ENCODE assay signal across 1 cellular context in genomic region chr1:110684476-110684875, GRCh38.
TF ChIP-seq lines count a peak whose summit lies in the region.

No MANE protein-coding gene starts in this region.

TF ChIP-seq in HepG2, 621 proteins besides CTCF, POLR2A, EP300 and RAD21 (continued from another document):
- TF ChIP-seq PATZ1 (CRISPR knock-in tag; IDR thresholded peaks at IDR 0.05) (no peak), ETV6 (CRISPR knock-in tag; conservative IDR thresholded peaks at IDR 0.05) (no peak), ZNF800 (CRISPR knock-in tag; IDR thresholded peaks at IDR 0.05) (no peak), ZNF550 (CRISPR knock-in tag; IDR thresholded peaks at IDR 0.05; ENCODE audit: borderline replicate concordance) (no peak), ZBTB38 (CRISPR knock-in tag; IDR thresholded peaks at IDR 0.05) (no peak), SNAPC5 (CRISPR knock-in tag; IDR thresholded peaks at IDR 0.05; ENCODE audit: borderline replicate concordance) (no peak), JUN (CRISPR knock-in tag; IDR thresholded peaks at IDR 0.05) (no peak), SMAD9 (CRISPR knock-in tag; IDR thresholded peaks at IDR 0.05) (no peak), KAT2B (IDR thresholded peaks at IDR 0.05; ENCODE audit: borderline replicate concordance, low read depth, low read length) (no peak), TBX3 (IDR thresholded peaks at IDR 0.05; ENCODE audit: borderline replicate concordance) (no peak), MED1 (CRISPR knock-in tag; IDR thresholded peaks at IDR 0.05) (no peak), PRMT3 (CRISPR knock-in tag; IDR thresholded peaks at IDR 0.05; ENCODE audit: borderline replicate concordance, low read depth) (no peak), ZNF552 (CRISPR knock-in tag; IDR thresholded peaks at IDR 0.05; ENCODE audit: borderline replicate concordance) (no peak), ZNF160 (CRISPR knock-in tag; IDR thresholded peaks at IDR 0.05) (no peak), POGK (CRISPR knock-in tag; conservative IDR thresholded peaks at IDR 0.05) (no peak)
